In the genomic region with DNA sequence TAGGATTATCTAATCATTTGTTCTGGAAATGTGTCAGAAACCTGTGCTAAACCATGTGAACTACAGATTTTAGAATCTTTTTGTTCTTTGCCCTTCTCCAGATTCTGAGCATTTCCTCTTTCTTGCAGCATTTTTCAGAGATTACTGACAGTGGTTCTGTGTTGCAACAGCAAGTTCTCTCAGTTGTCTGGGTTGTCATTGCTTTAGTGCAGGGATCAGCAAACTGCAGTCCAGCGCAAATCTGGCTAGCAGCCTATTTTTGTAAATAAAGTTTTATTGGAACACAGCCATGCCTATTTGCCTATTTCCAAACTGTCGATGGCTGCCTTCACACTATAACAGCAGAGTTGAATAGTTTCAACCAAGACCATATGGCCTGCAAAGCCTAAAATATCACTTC, we compare ENCODE assay signal across 12 cellular contexts.
A peak's percentile ranks its signal among the peaks of the same experiment; 100 is the strongest.
DNase-seq lines count a peak whose midpoint lies in the region; ATAC-seq lines count a peak whose summit lies in the region.
"Had no signal": no experiment of that assay in that cellular context is flagged by ENCODE, and none has a peak within 500 bp of the region (broad histone marks: within the 10 kb centered on the region; RNA-seq: fewer than 3 reads in every experiment).

No MANE protein-coding gene starts in this region.

- H3K9ac ChIP-seq in adipocyte (ENCODE audit: low read length) = peak overlapping the region; percentile 25

- H3K27me3 ChIP-seq in adipocyte (replicated peaks; ENCODE audit: control insufficient read depth, insufficient read depth, low read length) = no peaks in the 10 kb centered on the region

- H3K4me3 ChIP-seq in adipocyte (ENCODE audit: low read length) = no peak overlapping the region

- no peaks in the 10 kb centered on the region for H3K36me3 ChIP-seq in adipocyte (ENCODE audit: control insufficient read depth, insufficient read depth, low read length, severe bottlenecking)

- peaks cover 37% of the 10 kb centered on the region for H3K4me1 ChIP-seq in adipocyte (ENCODE audit: control insufficient read depth, insufficient read depth, low read length)

- H3K9me3 ChIP-seq in adipocyte (ENCODE audit: control insufficient read depth, low read length) = no peaks in the 10 kb centered on the region

- no peak for ATAC-seq in GM21528 (IDR thresholded peaks at IDR 0.05; ENCODE audit: low FRiP score, unreplicated experiment)
- ATAC-seq: Panc1 had no signal

- DNase-seq in CD1c-positive myeloid dendritic cell (ENCODE audit: extremely low spot score) = peak; percentile 84
- DNase-seq in LHCN-M2 (ENCODE audit: low read depth) = peak; percentile 19
- peak; percentile 77 for DNase-seq in adipocyte (ENCODE audit: low read depth)
- peak; percentile 60 for DNase-seq in medulla oblongata (ENCODE audit: extremely low spot score)
- no peak for DNase-seq in COLO829 (ENCODE audit: low spot score)
- no peak for DNase-seq in ecto neural progenitor cell (ENCODE audit: low spot score)
- no peak for DNase-seq in hepatic stellate cell (ENCODE audit: low spot score)
- DNase-seq: activated CD4-positive, alpha-beta T cell treated with anti-CD3 and anti-CD28 coated beads, Interleukin-2, amount 50 U/mL, for 4 hours; cortex of kidney; retina had no signal

Comparison
In these comparisons a context has a peak if more than half of its experiments do, and no peak if none do; other contexts are left out.
1. DNase-seq: peak in CD1c-positive myeloid dendritic cell (single experiment), LHCN-M2 (single experiment), adipocyte (single experiment) and medulla oblongata (single experiment); none in COLO829 (single experiment), ecto neural progenitor cell (single experiment) and hepatic stellate cell (single experiment).